16 cellular contexts compared by ENCODE assay signal in the genomic region with DNA sequence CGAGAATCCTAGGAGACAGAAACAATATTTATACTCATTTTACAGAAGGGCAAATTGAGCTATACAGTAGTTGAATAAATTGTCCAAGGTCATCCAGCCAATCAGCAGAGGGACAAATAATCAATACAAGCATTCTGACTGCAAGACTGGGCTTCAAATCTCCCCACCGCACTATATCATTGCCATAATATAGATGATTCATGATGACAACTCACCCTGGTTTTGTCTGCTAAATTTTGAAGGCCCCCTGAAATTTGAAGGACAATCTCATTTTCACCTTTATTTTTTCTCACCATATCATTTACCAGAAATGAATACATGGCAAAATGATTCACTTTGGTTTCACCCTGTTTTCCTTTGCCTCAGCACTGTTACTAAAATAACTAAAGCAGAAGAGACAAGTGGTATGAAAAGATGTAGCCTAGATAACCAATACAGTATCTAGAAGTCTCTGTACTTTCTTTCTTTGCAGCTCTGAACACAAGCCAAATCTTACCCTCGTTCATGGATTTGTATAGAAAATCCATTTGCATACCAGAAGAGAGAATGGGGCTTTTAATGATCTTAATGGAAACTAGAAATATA.
DNase-seq lines count a peak whose midpoint lies in the region; ATAC-seq and TF ChIP-seq lines count a peak whose summit lies in the region.
"Had no signal": no experiment of that assay in that cellular context is flagged by ENCODE, and none has a peak within 500 bp of the region (broad histone marks: within the 10 kb centered on the region; RNA-seq: fewer than 3 reads in every experiment).

No MANE protein-coding gene starts in this region.

- H3K9me3 ChIP-seq in CD4-positive, alpha-beta T cell (ENCODE audit: control insufficient read depth, low read length): no peaks in the 10 kb centered on the region
- H3K9me3 ChIP-seq: BLaER1 treated with 17β-estradiol and CSF1 and Interleukin-3, amounts not matched to agents 10 nM and 100 nM had no signal

- no peaks in the 10 kb centered on the region for H3K9me3 Mint-ChIP-seq in activated CD4-positive, alpha-beta T cell treated with anti-CD3 and anti-CD28 coated beads for 36 hours (ENCODE audit: low read depth)
- H3K9me3 Mint-ChIP-seq in activated T-cell treated with anti-CD3 and anti-CD28 coated beads, Interleukin-2, amount 50 U/mL, for 72 hours: no peaks in the 10 kb centered on the region
- no peaks in the 10 kb centered on the region for H3K9me3 Mint-ChIP-seq in activated T-helper 17 cell treated with anti-CD3 and anti-CD28 coated beads, Interleukin-2, amount 50 U/mL, for 72 hours
- H3K9me3 Mint-ChIP-seq in CD4-positive, alpha-beta T cell: peaks cover 2% of the 10 kb centered on the region

- H3K4me3 Mint-ChIP-seq in activated CD4-positive, alpha-beta T cell treated with anti-CD3 and anti-CD28 coated beads for 36 hours: no peak overlapping the region
- H3K4me3 Mint-ChIP-seq in activated T-cell treated with anti-CD3 and anti-CD28 coated beads, Interleukin-2, amount 50 U/mL, for 72 hours: peak overlapping the region; percentile 18 to 52
- H3K4me3 Mint-ChIP-seq in activated T-helper 17 cell treated with anti-CD3 and anti-CD28 coated beads, Interleukin-2, amount 50 U/mL, for 72 hours: no peak overlapping the region
- no peak overlapping the region for H3K4me3 Mint-ChIP-seq in CD4-positive, alpha-beta T cell
- H3K4me3 Mint-ChIP-seq: CD4-positive, CD25-positive, alpha-beta regulatory T cell had no signal

- intact Hi-C loops in activated CD4-positive, alpha-beta T cell treated with anti-CD3 and anti-CD28 coated beads for 36 hours (cut with DNase I, micrococcal nuclease): loop anchor here in 1 of 2 experiments (5.0 kb wide), 1 partner anchor 74 kb away; no protein-coding TSS in a partner anchor
- intact Hi-C loops in CD4-positive, alpha-beta T cell (cut with DNase I, micrococcal nuclease): no loop called here

- DNase-seq in activated CD4-positive, alpha-beta T cell treated with anti-CD3 and anti-CD28 coated beads for 36 hours: no peak
- no peak for DNase-seq in activated CD4-positive, alpha-beta T cell treated with anti-CD3 and anti-CD28 coated beads for 4 hours
- peak in 1 of 2 donors; percentile 10 for DNase-seq in activated T-cell treated with anti-CD3 and anti-CD28 coated beads, Interleukin-2, amount 50 U/mL, for 72 hours
- DNase-seq in activated T-cell treated with anti-CD3 and anti-CD28 coated beads, Interleukin-2, amount 50 U/mL, for 48 hours: no peak
- DNase-seq in superior temporal gyrus (ENCODE audit: extremely low spot score) (peak; percentile 50), NCI-H2171 (lab: John Stamatoyannopoulos, UW) (no peak)
- no peak for DNase-seq in CD4-positive, alpha-beta T cell
- DNase-seq: AML-193; Calu3; CD4-positive, CD25-positive, alpha-beta regulatory T cell; DMS 273 treated with DMSO at 0.1 percent for 48 hours had no signal

- POLR2A ChIA-PET in activated CD4-positive, alpha-beta T cell treated with anti-CD3 and anti-CD28 coated beads for 36 hours (lab: Charles Lee): no interaction called here
- POLR2A ChIA-PET in CD4-positive, alpha-beta T cell (lab: Charles Lee): no interaction called here

- H3K27me3 Mint-ChIP-seq in activated CD4-positive, alpha-beta T cell treated with anti-CD3 and anti-CD28 coated beads for 36 hours: no peaks in the 10 kb centered on the region
- no peaks in the 10 kb centered on the region for H3K27me3 Mint-ChIP-seq in activated T-cell treated with anti-CD3 and anti-CD28 coated beads, Interleukin-2, amount 50 U/mL, for 72 hours (ENCODE audit: low read depth)
- H3K27me3 Mint-ChIP-seq in activated T-helper 17 cell treated with anti-CD3 and anti-CD28 coated beads, Interleukin-2, amount 50 U/mL, for 72 hours: no peaks in the 10 kb centered on the region
- no peaks in the 10 kb centered on the region for H3K27me3 Mint-ChIP-seq in CD4-positive, alpha-beta T cell
- H3K27me3 Mint-ChIP-seq: CD4-positive, CD25-positive, alpha-beta regulatory T cell had no signal

- H3K36me3 Mint-ChIP-seq in activated CD4-positive, alpha-beta T cell treated with anti-CD3 and anti-CD28 coated beads for 36 hours (ENCODE audit: low read depth): no peaks in the 10 kb centered on the region
- H3K36me3 Mint-ChIP-seq in activated T-cell treated with anti-CD3 and anti-CD28 coated beads, Interleukin-2, amount 50 U/mL, for 72 hours (ENCODE audit: insufficient read depth in 2 of 2): peaks cover 4 to 7% of the 10 kb centered on the region in 2 donors
- no peaks in the 10 kb centered on the region for H3K36me3 Mint-ChIP-seq in activated T-helper 17 cell treated with anti-CD3 and anti-CD28 coated beads, Interleukin-2, amount 50 U/mL, for 72 hours (ENCODE audit: low read depth)
- no peaks in the 10 kb centered on the region for H3K36me3 Mint-ChIP-seq in CD4-positive, alpha-beta T cell (ENCODE audit: low read depth)
- H3K36me3 Mint-ChIP-seq: CD4-positive, CD25-positive, alpha-beta regulatory T cell had no signal

- no peaks in the 10 kb centered on the region for H3K27me3 ChIP-seq in CD4-positive, alpha-beta T cell (ENCODE audit: control insufficient read depth, insufficient read depth, low read length)
- H3K27me3 ChIP-seq: BLaER1 treated with 17β-estradiol and CSF1 and Interleukin-3, amounts not matched to agents 10 nM and 100 nM had no signal

- no peak overlapping the region for H3K27ac Mint-ChIP-seq in activated CD4-positive, alpha-beta T cell treated with anti-CD3 and anti-CD28 coated beads for 36 hours
- no peak overlapping the region for H3K27ac Mint-ChIP-seq in activated T-cell treated with anti-CD3 and anti-CD28 coated beads, Interleukin-2, amount 50 U/mL, for 72 hours
- H3K27ac Mint-ChIP-seq in activated T-helper 17 cell treated with anti-CD3 and anti-CD28 coated beads, Interleukin-2, amount 50 U/mL, for 72 hours: no peak overlapping the region
- H3K27ac Mint-ChIP-seq in CD4-positive, alpha-beta T cell: no peak overlapping the region
- H3K27ac Mint-ChIP-seq: CD4-positive, CD25-positive, alpha-beta regulatory T cell had no signal

- no peak overlapping the region for H3K27ac ChIP-seq in CD4-positive, alpha-beta T cell (ENCODE audit: low read depth, low read length)
- H3K27ac ChIP-seq: 22Rv1; BLaER1 treated with 17β-estradiol and CSF1 and Interleukin-3, amounts not matched to agents 10 nM and 100 nM had no signal

- no peak for TF ChIP-seq CTCF in CD4-positive, alpha-beta T cell (IDR thresholded peaks at IDR 0.05)

- CTCF ChIA-PET in activated CD4-positive, alpha-beta T cell treated with anti-CD3 and anti-CD28 coated beads for 36 hours (lab: Charles Lee): interaction anchor here (0.6 to 1.5 kb wide), 2 partner anchors 12 to 1960 kb away, joined by 3 to 4 read pairs; no protein-coding TSS in a partner anchor
- CTCF ChIA-PET in CD4-positive, alpha-beta T cell (lab: Charles Lee): no interaction called here

- H3K4me1 Mint-ChIP-seq in activated CD4-positive, alpha-beta T cell treated with anti-CD3 and anti-CD28 coated beads for 36 hours: peaks cover 31% of the 10 kb centered on the region
- H3K4me1 Mint-ChIP-seq in activated T-cell treated with anti-CD3 and anti-CD28 coated beads, Interleukin-2, amount 50 U/mL, for 72 hours (ENCODE audit: low read depth): peaks cover 40% of the 10 kb centered on the region
- no peaks in the 10 kb centered on the region for H3K4me1 Mint-ChIP-seq in activated T-helper 17 cell treated with anti-CD3 and anti-CD28 coated beads, Interleukin-2, amount 50 U/mL, for 72 hours
- peaks cover 15% of the 10 kb centered on the region for H3K4me1 Mint-ChIP-seq in CD4-positive, alpha-beta T cell (ENCODE audit: low read depth)
- H3K4me1 Mint-ChIP-seq: CD4-positive, CD25-positive, alpha-beta regulatory T cell had no signal

- peak; percentile 80 for ATAC-seq in activated CD4-positive, alpha-beta T cell treated with anti-CD3 and anti-CD28 coated beads for 36 hours
- ATAC-seq in activated T-cell treated with anti-CD3 and anti-CD28 coated beads, Interleukin-2, amount 50 U/mL, for 72 hours (replicated peaks in 1 of 2): peak; percentile 91 to 92
- peak; percentile 34 for ATAC-seq in activated T-helper 17 cell treated with anti-CD3 and anti-CD28 coated beads, Interleukin-2, amount 50 U/mL, for 72 hours (replicated peaks)
- no peak for ATAC-seq in CD4-positive, alpha-beta T cell (ENCODE audit: poor library complexity)
- ATAC-seq: HCT116, HepG2 had no signal

Comparison
In these comparisons a context has a peak if more than half of its experiments do, and no peak if none do; other contexts are left out.
1. H3K4me3 Mint-ChIP-seq: peak in activated T-cell treated with anti-CD3 and anti-CD28 coated beads, Interleukin-2, amount 50 U/mL, for 72 hours (2 of 2); none in activated CD4-positive, alpha-beta T cell treated with anti-CD3 and anti-CD28 coated beads for 36 hours (single experiment), activated T-helper 17 cell treated with anti-CD3 and anti-CD28 coated beads, Interleukin-2, amount 50 U/mL, for 72 hours (single experiment) and CD4-positive, alpha-beta T cell (single experiment).